In genomic region chr10:92692085-92692671, GRCh38 we compare ENCODE assay signal across 8 cellular contexts. TPM values are rescaled to one million over a fixed set of nuclear protein-coding genes. Genes with fewer than 3 reads are reported as not detected.
DNase-seq lines count a peak whose midpoint lies in the region; ATAC-seq and TF ChIP-seq lines count a peak whose summit lies in the region.

No MANE protein-coding gene starts in this region.

- no peaks in the 10 kb centered on the region for H3K9me3 Mint-ChIP-seq in activated CD4-positive, alpha-beta T cell treated with anti-CD3 and anti-CD28 coated beads, Interleukin-2, amount 10 ng/mL, durations not matched to agents 24 days and 14 days
- H3K9me3 Mint-ChIP-seq in memory B cell = no peaks in the 10 kb centered on the region

- peak overlapping the region; percentile 39 for H3K4me3 Mint-ChIP-seq in activated CD4-positive, alpha-beta T cell treated with anti-CD3 and anti-CD28 coated beads, Interleukin-2, amount 10 ng/mL, durations not matched to agents 24 days and 14 days
- H3K4me3 Mint-ChIP-seq in memory B cell = peak overlapping the region; percentile 89

- TF ChIP-seq POLR2A in body of pancreas (IDR thresholded peaks at IDR 0.05) = no peak

- H3K27me3 Mint-ChIP-seq in activated CD4-positive, alpha-beta T cell treated with anti-CD3 and anti-CD28 coated beads, Interleukin-2, amount 10 ng/mL, durations not matched to agents 24 days and 14 days = peaks cover 73% of the 10 kb centered on the region
- no peaks in the 10 kb centered on the region for H3K27me3 Mint-ChIP-seq in memory B cell

- no peaks in the 10 kb centered on the region for H3K36me3 ChIP-seq in body of pancreas (replicated peaks in 1 of 2; ENCODE audit: insufficient read depth in 1 of 2, low read depth in 2 of 2)
- H3K36me3 ChIP-seq in thymus (ENCODE audit: control insufficient read depth, insufficient read depth) = no peaks in the 10 kb centered on the region
- H3K36me3 ChIP-seq in BE2C = no peaks in the 10 kb centered on the region

- WGBS in body of pancreas, 2 donors = 48 to 72% methylated on average over 26 to 34 of the region's 34 CpGs
- 13% methylated on average over 34 of the region's 34 CpGs for WGBS in thymus

- H3K4me3 ChIP-seq in body of pancreas = peak overlapping the region in 1 of 2 donors; percentile 10
- peak overlapping the region; percentile 29 for H3K4me3 ChIP-seq in thymus (ENCODE audit: low read length)
- H3K4me3 ChIP-seq in BE2C (ENCODE audit: low read depth, low read length) = no peak overlapping the region

- H3K4me1 ChIP-seq in body of pancreas = peaks cover 42% of the 10 kb centered on the region
- H3K4me1 ChIP-seq in thymus (ENCODE audit: control insufficient read depth, insufficient read depth, low read length) = peaks cover 8% of the 10 kb centered on the region
- H3K4me1 ChIP-seq in BE2C = no peaks in the 10 kb centered on the region

- no peaks in the 10 kb centered on the region for H3K36me3 Mint-ChIP-seq in activated CD4-positive, alpha-beta T cell treated with anti-CD3 and anti-CD28 coated beads, Interleukin-2, amount 10 ng/mL, durations not matched to agents 24 days and 14 days (ENCODE audit: low read depth)
- H3K36me3 Mint-ChIP-seq in memory B cell = peaks cover 30% of the 10 kb centered on the region

- intact Hi-C loops in activated CD4-positive, alpha-beta T cell treated with anti-CD3 and anti-CD28 coated beads, Interleukin-2, amount 10 ng/mL, durations not matched to agents 24 days and 14 days (cut with micrococcal nuclease) = loop anchor here (5.0 kb wide), 2 partner anchors 100 to 380 kb away; partner anchors contain the start of genes CYP26A1 and KIF11
- intact Hi-C loops in body of pancreas (cut with DNase I) = no loop called here

- DNase-seq in activated CD4-positive, alpha-beta T cell treated with anti-CD3 and anti-CD28 coated beads, Interleukin-2, amount 10 ng/mL, durations not matched to agents 24 days and 14 days = peak; percentile 58
- DNase-seq in activated CD4-positive, alpha-beta T cell treated with anti-CD3 and anti-CD28 coated beads, Interleukin-2, amount 50 U/mL, for 4 hours = no peak
- DNase-seq in body of pancreas (peak in 1 of 4 donors; percentile 18), memory B cell (ENCODE audit: low spot score in 2 of 2) (peak in 1 of 2 donors; percentile 15), BE2C (no peak), NCI-H526 treated with DMSO at 0.1 percent for 48 hours (lab: John Stamatoyannopoulos, UW) (no peak)

- no peak for ATAC-seq in body of pancreas
- no peak for ATAC-seq in memory B cell (ENCODE audit: low read depth)
- ATAC-seq in HG02588 (IDR thresholded peaks at IDR 0.05; ENCODE audit: unreplicated experiment) = no peak

- peak overlapping the region; percentile 25 to 92 (median 88) for H3K27ac ChIP-seq in body of pancreas
- no peak overlapping the region for H3K27ac ChIP-seq in thymus (ENCODE audit: low read depth)

- TF ChIP-seq CTCF in body of pancreas (IDR thresholded peaks at IDR 0.05) = no peak
- no peak for TF ChIP-seq CTCF in BE2C (IDR thresholded peaks at IDR 0.05; ENCODE audit: low read depth, low read length)

- H3K9me3 ChIP-seq in body of pancreas (no peaks in the 10 kb centered on the region), thymus (ENCODE audit: control insufficient read depth) (no peaks in the 10 kb centered on the region), BE2C (no peaks in the 10 kb centered on the region)

- no peaks in the 10 kb centered on the region for H3K27me3 ChIP-seq in body of pancreas
- peaks cover 55% of the 10 kb centered on the region for H3K27me3 ChIP-seq in thymus (ENCODE audit: control insufficient read depth, insufficient read depth)
- H3K27me3 ChIP-seq in BE2C = no peaks in the 10 kb centered on the region

- no peak overlapping the region for H3K27ac Mint-ChIP-seq in activated CD4-positive, alpha-beta T cell treated with anti-CD3 and anti-CD28 coated beads, Interleukin-2, amount 10 ng/mL, durations not matched to agents 24 days and 14 days
- peak overlapping the region; percentile 97 for H3K27ac Mint-ChIP-seq in memory B cell

- H3K4me1 Mint-ChIP-seq in activated CD4-positive, alpha-beta T cell treated with anti-CD3 and anti-CD28 coated beads, Interleukin-2, amount 10 ng/mL, durations not matched to agents 24 days and 14 days = peaks cover 16% of the 10 kb centered on the region
- peaks cover 30% of the 10 kb centered on the region for H3K4me1 Mint-ChIP-seq in memory B cell

RNA-seq across cellular contexts. Expression of gene HHEX, which starts 2.4 kb away (rescaled TPM):
- 0.19 and 0.31 TPM in 2 replicates for total RNA-seq in activated CD4-positive, alpha-beta T cell treated with anti-CD3 and anti-CD28 coated beads, Interleukin-2, amount 10 ng/mL, durations not matched to agents 24 days and 14 days
- 10 to 100 TPM; 33.5 to 37.9 TPM for total RNA-seq in body of pancreas
- 13.5 TPM for polyA plus RNA-seq in thymus
- 8.9 TPM for polyA plus RNA-seq in BE2C (2012; ENCODE audit: insufficient read depth, insufficient read length, low read depth)

Comparison
In these comparisons a context has a peak if more than half of its experiments do, and no peak if none do; other contexts are left out.
1. RNA of gene HHEX, which starts 2.4 kb away (total RNA-seq): 33.5 to 37.9 TPM in body of pancreas; 0.19 to 0.31 TPM in activated CD4-positive, alpha-beta T cell treated with anti-CD3 and anti-CD28 coated beads, Interleukin-2, amount 10 ng/mL, durations not matched to agents 24 days and 14 days; every median in the first group is over 10 times any median in the second.